ENCODE assay signal across 9 cellular contexts in the genomic region with DNA sequence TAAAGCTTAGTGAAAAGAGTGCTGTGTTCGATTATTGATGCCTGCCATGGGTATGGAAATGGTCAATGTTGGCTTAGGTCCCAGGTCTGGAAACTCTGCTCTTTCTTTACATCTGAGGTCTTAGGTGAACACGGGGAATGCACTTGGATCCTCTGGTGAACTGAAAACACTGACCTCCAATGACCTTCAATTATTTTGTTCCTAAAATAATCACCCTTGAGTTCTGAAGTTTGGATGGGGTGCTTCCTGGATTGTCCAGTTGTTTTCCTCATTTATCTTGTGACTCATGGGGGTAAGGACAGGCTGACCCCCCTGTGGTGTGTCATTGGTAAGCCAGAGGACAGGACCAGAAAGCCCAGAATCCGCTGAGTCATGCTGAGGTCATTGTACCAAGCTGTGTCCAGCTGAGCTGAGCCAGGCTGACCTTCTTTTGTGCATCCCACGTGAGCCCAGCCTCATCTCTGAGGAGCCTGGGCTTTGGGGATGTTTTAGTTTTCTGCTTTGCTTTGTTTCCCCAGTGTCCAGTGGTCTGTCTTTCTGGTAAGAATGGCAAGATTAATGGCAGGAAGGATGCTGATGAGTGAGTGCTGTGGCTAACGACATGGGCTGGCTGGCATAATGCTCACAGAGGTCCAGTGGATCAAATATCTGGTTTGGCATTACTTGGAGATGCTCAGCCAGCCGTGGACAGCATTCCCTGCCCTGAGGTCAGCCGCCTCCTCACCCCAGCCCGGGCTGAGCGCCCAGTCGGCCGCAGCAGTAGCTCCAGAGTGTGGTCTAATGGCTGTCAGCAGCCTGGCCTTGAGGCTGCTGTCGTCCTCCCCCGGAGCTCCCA. TPM values are rescaled to one million over a fixed set of nuclear protein-coding genes. Genes with fewer than 3 reads are reported as not detected.
DNase-seq lines count a peak whose midpoint lies in the region; ATAC-seq and TF ChIP-seq lines count a peak whose summit lies in the region.
"Had no signal": no experiment of that assay in that cellular context is flagged by ENCODE, and none has a peak within 500 bp of the region (broad histone marks: within the 10 kb centered on the region; RNA-seq: fewer than 3 reads in every experiment).

No MANE protein-coding gene starts in this region.

- intact Hi-C loops in colonic mucosa (cut with DNase I) (no loop called here), testis (cut with DNase I; ENCODE audit: low total_unique reads) (no loop called here)

- ATAC-seq in HG02870 (IDR thresholded peaks at IDR 0.05; ENCODE audit: unreplicated experiment), result no peak

- H3K9me3 ChIP-seq in MG63, result no peaks in the 10 kb centered on the region
- no peaks in the 10 kb centered on the region for H3K9me3 ChIP-seq in colonic mucosa
- H3K9me3 ChIP-seq in liver (ENCODE audit: control insufficient read depth in 4 of 4, low read length in 3 of 4), result no peaks in the 10 kb centered on the region
- no peaks in the 10 kb centered on the region for H3K9me3 ChIP-seq in testis
- no peaks in the 10 kb centered on the region for H3K9me3 ChIP-seq in MM.1S (replicated peaks; ENCODE audit: insufficient read depth, low read length)

- no peak for TF ChIP-seq POLR2A in testis (IDR thresholded peaks at IDR 0.05)

- H3K4me3 ChIP-seq in MG63 (no peak overlapping the region), colonic mucosa (no peak overlapping the region), liver (ENCODE audit: low read depth in 1 of 3, low read length in 3 of 3) (no peak overlapping the region), testis (no peak overlapping the region), MM.1S (ENCODE audit: low read length) (no peak overlapping the region)

- H3K27ac ChIP-seq in colonic mucosa (peak overlapping the region; percentile 54), liver (ENCODE audit: low read depth in 1 of 2, low read length in 2 of 2) (peak overlapping the region; percentile 17 to 64), testis (peak overlapping the region in 1 of 2 donors; percentile 50), MM.1S (ENCODE audit: low read length) (no peak overlapping the region)

- no peak for TF ChIP-seq RAD21 in liver (IDR thresholded peaks at IDR 0.05)

- 71% methylated on average over 13 of the region's 13 CpGs for WGBS in liver
- WGBS in testis, 2 donors, result 50 to 52% methylated on average over 5 to 13 of the region's 13 CpGs

- H3K4me1 ChIP-seq in colonic mucosa (peaks cover 6% of the 10 kb centered on the region), liver (ENCODE audit: control insufficient read depth in 4 of 4, insufficient read depth in 4 of 4, low read length in 3 of 4) (peaks cover 0 to 2% (median 0%) of the 10 kb centered on the region in 4 donors), testis (peaks cover 9% of the 10 kb centered on the region), MM.1S (ENCODE audit: low read length) (peaks cover 19% of the 10 kb centered on the region)

- H3K4me2 ChIP-seq in MM.1S (ENCODE audit: low read depth, low read length), result no peak overlapping the region

- peak overlapping the region in 1 of 2 donors; percentile 1 for H3K9ac ChIP-seq in colonic mucosa (ENCODE audit: low read depth in 2 of 2, low read length in 2 of 2)
- no peak overlapping the region for H3K9ac ChIP-seq in liver (ENCODE audit: low read depth in 1 of 2, low read length in 2 of 2)
- H3K9ac ChIP-seq in MM.1S (ENCODE audit: low read length), result no peak overlapping the region

- TF ChIP-seq CTCF in colonic mucosa (IDR thresholded peaks at IDR 0.05) (no peak), liver (IDR thresholded peaks at IDR 0.05; ENCODE audit: low read depth, low read length, missing input control) (no peak), testis (IDR thresholded peaks at IDR 0.05) (no peak), MM.1S (IDR thresholded peaks at IDR 0.05; ENCODE audit: low read length) (no peak)

- no peaks in the 10 kb centered on the region for H3K9me2 ChIP-seq in MM.1S (replicated peaks; ENCODE audit: insufficient read depth, low read length)

- H4K20me1 ChIP-seq in MM.1S (ENCODE audit: insufficient read depth, low read length), result no peaks in the 10 kb centered on the region

- H2AFZ ChIP-seq in MM.1S (ENCODE audit: low read length), result no peak overlapping the region

- H3K36me3 ChIP-seq in MG63 (peaks cover 16% of the 10 kb centered on the region), colonic mucosa (no peaks in the 10 kb centered on the region), liver (ENCODE audit: control insufficient read depth in 4 of 4, insufficient read depth in 3 of 4, low read depth in 1 of 4, low read length in 3 of 4) (peaks cover 0 to 9% (median 0%) of the 10 kb centered on the region in 4 donors), testis (ENCODE audit: low read depth, missing control alignments) (no peaks in the 10 kb centered on the region), MM.1S (replicated peaks; ENCODE audit: insufficient read depth, low read length) (no peaks in the 10 kb centered on the region)

- H3K79me2 ChIP-seq in MM.1S (ENCODE audit: low read length), result no peaks in the 10 kb centered on the region

- H3F3A ChIP-seq in MM.1S (ENCODE audit: insufficient read depth, low read length), result peaks cover 6% of the 10 kb centered on the region

- no peaks in the 10 kb centered on the region for H3K27me3 ChIP-seq in MG63
- no peaks in the 10 kb centered on the region for H3K27me3 ChIP-seq in colonic mucosa
- H3K27me3 ChIP-seq in liver (ENCODE audit: control insufficient read depth in 4 of 4, insufficient read depth in 4 of 4, low read length in 3 of 4), result no peaks in the 10 kb centered on the region
- no peaks in the 10 kb centered on the region for H3K27me3 ChIP-seq in testis
- no peaks in the 10 kb centered on the region for H3K27me3 ChIP-seq in MM.1S (replicated peaks; ENCODE audit: insufficient read depth, low read length)

- DNase-seq in AG08396 (ENCODE audit: low spot score) (peak; percentile 97), MG63 (peak; percentile 98), colonic mucosa (peak; percentile 60), testis (peak; percentile 80), MM.1S (no peak), NCI-H526 treated with DMSO at 0.1 percent for 48 hours (lab: John Stamatoyannopoulos, UW) (no peak)
- DNase-seq: activated naive CD8-positive, alpha-beta T cell treated with anti-CD3 and anti-CD28 coated beads, Interleukin-2, amount 10 ng/mL, durations not matched to agents 7 days and 5 days had no signal

TF ChIP-seq in liver, 16 proteins besides CTCF, POLR2A, EP300 and RAD21:
- TF ChIP-seq RXRA (IDR thresholded peaks at IDR 0.05) (peak; percentile 5 to 55), NR2F2 (IDR thresholded peaks at IDR 0.05) (peak; percentile 76), EGR1 (IDR thresholded peaks at IDR 0.05; ENCODE audit: low read depth in 2 of 2) (no peak), JUND (IDR thresholded peaks at IDR 0.05) (peak in 1 of 2 donors; percentile 87)

RNA-seq across cellular contexts. Expression of gene AMPD3, which starts 35.6 kb away (rescaled TPM):
- 1.6 and 4.9 TPM in 2 replicates for total RNA-seq in MG63 (2014; rRNA removed; shearing (Covaris generic); ENCODE audit: low replicate concordance)
- 1 to 10 TPM; 7.9 to 9.7 TPM for total RNA-seq in colonic mucosa
- 1 to 10 TPM; 1.3 to 7.4 TPM for total RNA-seq in liver
- under 1 TPM; 0.40 to 0.89 TPM for polyA plus RNA-seq in liver
- 10 to 100 TPM; 10.9 to 13.4 TPM for total RNA-seq in testis
- polyA plus RNA-seq in testis (ENCODE audit: insufficient read depth, low read depth, low replicate concordance), result 5.5 TPM

RNA-seq across cellular contexts. Expression of gene RNF141, which starts 50.4 kb away (rescaled TPM):
- 14.7 and 19.2 TPM in 2 replicates for total RNA-seq in MG63 (2014; rRNA removed; shearing (Covaris generic); ENCODE audit: low replicate concordance)
- total RNA-seq in colonic mucosa (10 to 100 TPM; 24.0 to 39.3 TPM), liver (10 to 100 TPM; 14.3 to 14.6 TPM), testis (10 to 100 TPM; 63.1 to 91.3 TPM)
- polyA plus RNA-seq in liver (10 to 100 TPM in 1 of 2 donors, 1 to 10 TPM in 1; 6.9 to 11.7 TPM), testis (ENCODE audit: insufficient read depth, low read depth, low replicate concordance) (172 TPM)

Comparison
In these comparisons a context has a peak if more than half of its experiments do, and no peak if none do; other contexts are left out.
1. DNase-seq: peak in AG08396 (single experiment), MG63 (single experiment), colonic mucosa (single experiment) and testis (single experiment); none in MM.1S (single experiment) and NCI-H526 treated with DMSO at 0.1 percent for 48 hours (single experiment).